ENCODE assay signal across 3 cellular contexts in genomic region chr6:106801256-106801655, GRCh38.
TF ChIP-seq lines count a peak whose summit lies in the region.

No MANE protein-coding gene starts in this region.

TF ChIP-seq in H1, 55 proteins besides CTCF, POLR2A, EP300 and RAD21:
- TF ChIP-seq E2F6 (IDR thresholded peaks at IDR 0.05) (peak; percentile 3; the same call in 1 of the 2 replicates), RBBP5 (IDR thresholded peaks at IDR 0.05; ENCODE audit: borderline replicate concordance, low read depth, low read length) (no peak)

TF ChIP-seq in neural cell, 6 proteins besides CTCF, POLR2A, EP300 and RAD21 (continued from another document):
- TF ChIP-seq REST (IDR thresholded peaks at IDR 0.05; ENCODE audit: borderline replicate concordance) (no peak), TAF1 (IDR thresholded peaks at IDR 0.05; ENCODE audit: low read depth) (no peak), SMC3 (conservative IDR thresholded peaks at IDR 0.05; ENCODE audit: poor library complexity) (no peak)

TF ChIP-seq in SK-N-SH treated with all-trans-retinoic acid at 6 μM for 48 hours, 23 proteins besides CTCF, POLR2A, EP300 and RAD21 (continued from another document):
- TF ChIP-seq RARB (CRISPR knock-in tag; IDR thresholded peaks at IDR 0.05) = no peak
- no peak for TF ChIP-seq PATZ1 (CRISPR knock-in tag; IDR thresholded peaks at IDR 0.05; ENCODE audit: borderline replicate concordance)
- TF ChIP-seq ZNF8 (CRISPR knock-in tag; IDR thresholded peaks at IDR 0.05) = no peak
- TF ChIP-seq ZNF565 (CRISPR knock-in tag; conservative IDR thresholded peaks at IDR 0.05; ENCODE audit: low read depth) = no peak
- TF ChIP-seq ARNTL (CRISPR knock-in tag; IDR thresholded peaks at IDR 0.05; ENCODE audit: borderline replicate concordance, low read depth) = no peak
- TF ChIP-seq SNAI2 (CRISPR knock-in tag; IDR thresholded peaks at IDR 0.05) = no peak
- TF ChIP-seq ZFP30 (CRISPR knock-in tag; IDR thresholded peaks at IDR 0.05) = no peak
- TF ChIP-seq ESRRG (CRISPR knock-in tag; IDR thresholded peaks at IDR 0.05) = no peak
- no peak for TF ChIP-seq ISL1 (CRISPR knock-in tag; IDR thresholded peaks at IDR 0.05)
- no peak for TF ChIP-seq POU6F1 (CRISPR knock-in tag; IDR thresholded peaks at IDR 0.05; ENCODE audit: borderline replicate concordance, low read depth)
- TF ChIP-seq GLIS3 (CRISPR knock-in tag; IDR thresholded peaks at IDR 0.05) = no peak
